ENCODE assay signal across 8 cellular contexts in the genomic region with DNA sequence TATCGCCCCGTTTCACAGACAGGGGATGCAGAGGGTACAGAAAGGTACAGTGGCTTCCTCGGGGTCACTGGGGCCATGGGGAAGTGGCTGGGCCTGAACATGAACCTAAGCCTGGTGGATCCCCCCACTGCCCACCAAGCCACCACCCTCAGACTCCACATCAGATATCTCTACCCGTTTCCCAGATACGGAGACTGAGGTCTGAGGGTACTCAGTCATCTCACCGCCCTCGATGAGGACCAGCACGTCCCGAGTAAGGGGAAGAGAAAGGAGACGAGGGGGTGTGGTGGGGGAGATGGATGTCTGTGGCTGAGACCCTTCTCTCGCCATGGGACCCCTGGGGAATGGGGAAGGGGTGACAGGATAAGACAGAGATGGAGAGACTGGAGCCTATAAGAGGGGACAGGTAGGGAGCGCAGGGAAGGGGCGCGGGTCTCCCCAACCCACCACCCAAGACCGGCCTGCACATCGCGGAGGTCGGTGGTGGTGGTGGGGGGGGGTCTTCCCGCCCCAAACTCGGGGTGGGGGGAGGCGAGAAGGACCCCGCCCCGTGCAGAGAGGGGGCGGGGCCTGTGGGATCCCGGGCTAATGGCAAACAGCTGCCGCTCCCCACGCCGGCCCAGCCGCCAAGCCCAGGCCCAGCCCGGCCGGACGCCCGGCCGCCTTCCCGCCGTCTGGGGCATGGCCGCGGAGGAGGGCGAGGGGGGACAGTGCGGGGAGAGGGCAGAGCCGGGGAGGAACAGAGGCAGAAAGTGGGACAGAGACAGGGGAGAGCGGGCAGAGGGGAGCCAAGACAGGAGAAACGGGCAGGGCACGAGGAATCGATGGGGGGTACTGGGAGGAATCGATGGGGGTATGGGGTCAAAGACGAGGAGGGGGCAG. TPM values are rescaled to one million over a fixed set of nuclear protein-coding genes. Genes with fewer than 3 reads are reported as not detected.
DNase-seq lines count a peak whose midpoint lies in the region; ATAC-seq, FAIRE-seq and TF ChIP-seq lines count a peak whose summit lies in the region.

No MANE protein-coding gene starts in this region.

- in situ Hi-C loops in GM12878 (cut with MboI) = no loop called here

- H3K4me3 Mint-ChIP-seq in CD4-positive, alpha-beta T cell = peak overlapping the region; percentile 68
- H3K4me3 Mint-ChIP-seq in immature natural killer cell = peak overlapping the region; percentile 60 to 78 (median 70)
- H3K4me3 Mint-ChIP-seq in stimulated activated naive B cell treated with anti-CD40 and anti-IgM and Interleukin-4, amounts not matched to agents 10 μg/mL and 1 μg/mL and 100 μg/mL, for 72 hours = peak overlapping the region; percentile 69 to 82

- no peaks in the 10 kb centered on the region for H4K20me1 ChIP-seq in GM12878 (ENCODE audit: control insufficient read depth, insufficient read depth)

- H3K9me3 ChIP-seq in CD4-positive, alpha-beta T cell (ENCODE audit: control insufficient read depth, low read length) = no peaks in the 10 kb centered on the region
- no peaks in the 10 kb centered on the region for H3K9me3 ChIP-seq in HUES64 (ENCODE audit: insufficient read depth, low read depth, low read length)
- H3K9me3 ChIP-seq in GM12878 (replicated peaks; ENCODE audit: control insufficient read depth, insufficient read depth, low read length) = no peaks in the 10 kb centered on the region; the same call in 2 of the 3 replicates

- intact Hi-C loops in CD4-positive, alpha-beta T cell (cut with DNase I, micrococcal nuclease) = loop anchor here in 1 of 2 experiments (5.0 kb wide), 1 partner anchor 39 kb away; a partner anchor contains a TSS
- intact Hi-C loops in GM12878 (cut with micrococcal nuclease; ENCODE audit: unreplicated experiment) = loop anchor here (2.0 kb wide), 1 partner anchor 42 kb away; a partner anchor contains a TSS

- H3K4me1 ChIP-seq in HUES64 (ENCODE audit: insufficient read depth, low read length) = no peaks in the 10 kb centered on the region
- peaks cover 16% of the 10 kb centered on the region for H3K4me1 ChIP-seq in GM12878 (ENCODE audit: control insufficient read depth, insufficient read depth, low read length)

- ATAC-seq in CD4-positive, alpha-beta T cell (ENCODE audit: poor library complexity) = no peak
- ATAC-seq in GM12878 (peak; percentile 31), omental fat pad (ENCODE audit: low FRiP score) (no peak), GM18520 (IDR thresholded peaks at IDR 0.05; ENCODE audit: unreplicated experiment) (no peak)
- ATAC-seq in stimulated activated naive B cell treated with anti-CD40 and anti-IgM and Interleukin-4, amounts not matched to agents 10 μg/mL and 1 μg/mL and 100 μg/mL, for 72 hours (replicated peaks) = peak; percentile 2 to 3

- H3K27ac ChIP-seq in CD4-positive, alpha-beta T cell (ENCODE audit: low read depth, low read length) = no peak overlapping the region
- H3K27ac ChIP-seq in HUES64 (ENCODE audit: low read depth, low read length) (no peak overlapping the region), GM12878 (ENCODE audit: control insufficient read depth, insufficient read depth) (peak overlapping the region; percentile 42)

- no peak for DNase-seq in CD4-positive, alpha-beta T cell
- DNase-seq in GM12878 (ENCODE audit: low read depth, low spot score) (no peak), immature natural killer cell (no peak), activated gamma-delta T cell treated with Interleukin-2 at 50 U/mL for 16 hours (no peak), omental fat pad (ENCODE audit: low spot score) (no peak)
- no peak for DNase-seq in stimulated activated naive B cell treated with anti-CD40 and anti-IgM and Interleukin-4, amounts not matched to agents 10 μg/mL and 1 μg/mL and 100 μg/mL, for 72 hours

- SMC1A ChIA-PET in GM12878 (lab: Charles Lee; ENCODE audit: uncharacterized antibody, unreplicated experiment) = no interaction called here

- no peak overlapping the region for H3K27ac Mint-ChIP-seq in CD4-positive, alpha-beta T cell
- peak overlapping the region in 1 of 6 donors; percentile 55 for H3K27ac Mint-ChIP-seq in immature natural killer cell
- no peak overlapping the region for H3K27ac Mint-ChIP-seq in stimulated activated naive B cell treated with anti-CD40 and anti-IgM and Interleukin-4, amounts not matched to agents 10 μg/mL and 1 μg/mL and 100 μg/mL, for 72 hours

- peaks cover 11% of the 10 kb centered on the region for H3K27me3 ChIP-seq in CD4-positive, alpha-beta T cell (ENCODE audit: control insufficient read depth, insufficient read depth, low read length)
- H3K27me3 ChIP-seq in HUES64 (ENCODE audit: insufficient read depth, low read length) (no peaks in the 10 kb centered on the region), GM12878 (replicated peaks in 1 of 2; ENCODE audit: control insufficient read depth in 2 of 2, insufficient read depth in 2 of 2, low read length in 1 of 2) (no peaks in the 10 kb centered on the region)

- peaks cover 8% of the 10 kb centered on the region for H3K4me1 Mint-ChIP-seq in CD4-positive, alpha-beta T cell (ENCODE audit: low read depth)
- H3K4me1 Mint-ChIP-seq in immature natural killer cell = peaks cover 6 to 9% of the 10 kb centered on the region in 2 donors
- H3K4me1 Mint-ChIP-seq in stimulated activated naive B cell treated with anti-CD40 and anti-IgM and Interleukin-4, amounts not matched to agents 10 μg/mL and 1 μg/mL and 100 μg/mL, for 72 hours = peaks cover 15 to 19% of the 10 kb centered on the region in 2 donors

- no peak for FAIRE-seq in GM12878 (lab: Jason Lieb, UNC)

- H3K9ac ChIP-seq in HUES64 (ENCODE audit: low read depth, low read length) (peak overlapping the region; percentile 63), GM12878 (ENCODE audit: control insufficient read depth, insufficient read depth, low read length) (peak overlapping the region; percentile 49; the same call in 1 of the 2 replicates)

- peaks cover 38% of the 10 kb centered on the region for H3K36me3 ChIP-seq in HUES64 (ENCODE audit: insufficient read depth, low read length)
- H3K36me3 ChIP-seq in GM12878 (ENCODE audit: control insufficient read depth in 2 of 2, insufficient read depth in 2 of 2, low read length in 1 of 2) = no peaks in the 10 kb centered on the region; a peak in 1 of 4 replicates

- WGBS in HUES64 = 15% methylated on average over 40 of the region's 47 CpGs
- 14% methylated on average over 34 of the region's 47 CpGs for WGBS in GM12878 (ENCODE audit: insufficient coverage, insufficient replicate concordance, low lambda C conversion rate, missing lambda C conversion rate)

- BruUV-seq in GM12878 (replicated peaks; lab: Mats Ljungman, UMichigan) = no TSS peak

- CTCF ChIA-PET in CD4-positive, alpha-beta T cell (lab: Charles Lee) = no interaction called here
- CTCF ChIA-PET in GM12878 (lab: Yijun Ruan, JAX) = no interaction called here

- POLR2A ChIA-PET in CD4-positive, alpha-beta T cell (lab: Charles Lee) = no interaction called here
- POLR2A ChIA-PET in GM12878 (lab: Charles Lee) = no interaction called here

- TF ChIP-seq RAD21 in GM12878 (IDR thresholded peaks at IDR 0.05; ENCODE audit: insufficient read depth, low read depth, low read length) = no peak

- H3K79me2 ChIP-seq in GM12878 (ENCODE audit: control insufficient read depth, insufficient read depth, low read length) = peaks cover 3% of the 10 kb centered on the region

- H3K4me2 ChIP-seq in GM12878 (ENCODE audit: control insufficient read depth, insufficient read depth) = peak overlapping the region; percentile 77

- peaks cover 13% of the 10 kb centered on the region for H3K27me3 Mint-ChIP-seq in CD4-positive, alpha-beta T cell
- peaks cover 0 to 3% (median 0%) of the 10 kb centered on the region in 3 donors for H3K27me3 Mint-ChIP-seq in immature natural killer cell (ENCODE audit: low read depth in 3 of 3)
- peaks cover 17 to 25% of the 10 kb centered on the region in 2 donors for H3K27me3 Mint-ChIP-seq in stimulated activated naive B cell treated with anti-CD40 and anti-IgM and Interleukin-4, amounts not matched to agents 10 μg/mL and 1 μg/mL and 100 μg/mL, for 72 hours

- no peaks in the 10 kb centered on the region for H3K9me3 Mint-ChIP-seq in CD4-positive, alpha-beta T cell
- no peaks in the 10 kb centered on the region for H3K9me3 Mint-ChIP-seq in immature natural killer cell
- H3K9me3 Mint-ChIP-seq in stimulated activated naive B cell treated with anti-CD40 and anti-IgM and Interleukin-4, amounts not matched to agents 10 μg/mL and 1 μg/mL and 100 μg/mL, for 72 hours = no peaks in the 10 kb centered on the region

- RAD21 ChIA-PET in GM12878 (lab: Charles Lee; ENCODE audit: unreplicated experiment) = no interaction called here

- peak overlapping the region; percentile 92 for H3K4me3 ChIP-seq in HUES64 (ENCODE audit: low read length)
- peak overlapping the region; percentile 97 for H3K4me3 ChIP-seq in GM12878

- TF ChIP-seq EP300 in GM12878 (IDR thresholded peaks at IDR 0.05; ENCODE audit: borderline replicate concordance in 1 of 2, control insufficient read depth in 1 of 2, low read depth in 2 of 2, low read length in 2 of 2) = no peak

- TF ChIP-seq CTCF in CD4-positive, alpha-beta T cell (IDR thresholded peaks at IDR 0.05) = no peak
- TF ChIP-seq CTCF in GM12878 (IDR thresholded peaks at IDR 0.05 in 2 of 3, conservative IDR thresholded peaks at IDR 0.05 in 1 of 3; ENCODE audit: control insufficient read depth in 2 of 3, extremely low read depth in 1 of 3, insufficient read depth in 1 of 3, low read depth in 3 of 3, low read length in 3 of 3) (no peak), omental fat pad (IDR thresholded peaks at IDR 0.05) (no peak)

- peak overlapping the region; percentile 82 for H2AFZ ChIP-seq in GM12878 (ENCODE audit: control insufficient read depth, low read depth, low read length)

- no peak for TF ChIP-seq POLR2A in GM12878 (IDR thresholded peaks at IDR 0.05; ENCODE audit: low read depth, low read length)

- H3K36me3 Mint-ChIP-seq in CD4-positive, alpha-beta T cell (ENCODE audit: low read depth) = no peaks in the 10 kb centered on the region
- H3K36me3 Mint-ChIP-seq in immature natural killer cell = no peaks in the 10 kb centered on the region
- H3K36me3 Mint-ChIP-seq in stimulated activated naive B cell treated with anti-CD40 and anti-IgM and Interleukin-4, amounts not matched to agents 10 μg/mL and 1 μg/mL and 100 μg/mL, for 72 hours = no peaks in the 10 kb centered on the region

RNA-seq across cellular contexts. Expression of a gene that starts 0.7 kb away (rescaled TPM):
- total RNA-seq in CD4-positive, alpha-beta T cell = not detected
- polyA plus RNA-seq in HUES64 (2013, experiment 1 of 2) = 34.1 TPM
- polyA plus RNA-seq in HUES64 (2013, experiment 2 of 2) = 32.4 TPM
- total RNA-seq in GM12878 (2013; cell fraction: nucleolus; rRNA removed) = 23.9 and 26.1 TPM in 2 replicates
- total RNA-seq in GM12878 (2014; rRNA removed) (25.9 and 28.2 TPM in 2 replicates), GM12878 (2014; rRNA removed; fragmentation: Illumina TruSeq; extraction: Trizol) (17.4 and 18.9 TPM in 2 replicates), GM12878 (2021) (31.9 and 32.9 TPM in 2 replicates), omental fat pad (100 to 1,000 TPM; 177 to 383 (median 325) TPM)
- polyA plus RNA-seq in GM12878 (2011; ENCODE audit: low read depth) = 10.1 TPM
- polyA plus RNA-seq in GM12878 (2011; rRNA removed) (5.4 and 10.8 TPM in 2 replicates), GM12878 (2014; fragmentation: Illumina TruSeq; extraction: Trizol) (21.9 and 33.0 TPM in 2 replicates), GM12878 (2014; fragmentation: Nextera tagmentation; extraction: Ambion mirVana) (1 to 10 TPM; 4.9 to 7.3 TPM), GM12878 (2014; rRNA removed) (19.4 and 23.3 TPM in 2 replicates), GM12878 (2016; fragmentation: Nextera tagmentation; extraction: Ambion mirVana) (10 to 100 TPM; 17.1 to 23.2 TPM), immature natural killer cell (under 1 TPM in 2 of 3 donors, not detected in 1; 0.08 to 0.57 TPM)
- polyA plus RNA-seq in GM12878 (2011; cell fraction: cytosol; rRNA removed) = 15.1 and 19.4 TPM in 2 replicates
- 7.4 and 12.1 TPM in 2 replicates for polyA plus RNA-seq in GM12878 (2011; cell fraction: nucleus; rRNA removed)
- polyA plus RNA-seq in GM12878 (2012) = 13.4 and 16.1 TPM in 2 replicates
- polyA minus RNA-seq in GM12878 (2011; rRNA and poly(A)+ RNA removed) = 10.5 and 23.3 TPM in 2 replicates
- polyA minus RNA-seq in GM12878 (2011; cell fraction: cytosol; rRNA and poly(A)+ RNA removed) = 9.1 and 13.2 TPM in 2 replicates
- polyA minus RNA-seq in GM12878 (2011; cell fraction: nucleus; rRNA and poly(A)+ RNA removed) = 2.2 and 6.3 TPM in 2 replicates

RNA-seq across cellular contexts. Expression of a gene that starts 41.1 kb away (rescaled TPM):
- 1 to 10 TPM in 1 of 2 experiments, under 1 TPM in 1; 0.59 to 1.5 TPM for total RNA-seq in CD4-positive, alpha-beta T cell
- polyA plus RNA-seq in HUES64 (2013, experiment 1 of 2) = 22.6 TPM
- polyA plus RNA-seq in HUES64 (2013, experiment 2 of 2) = 23.5 TPM
- total RNA-seq in GM12878 (2013; cell fraction: nucleolus; rRNA removed) = 7.9 and 10.3 TPM in 2 replicates
- total RNA-seq in GM12878 (2014; rRNA removed) = 69.3 and 70.8 TPM in 2 replicates
- total RNA-seq in GM12878 (2014; rRNA removed; fragmentation: Illumina TruSeq; extraction: Trizol) = 43.4 and 47.0 TPM in 2 replicates
- 59.1 and 65.0 TPM in 2 replicates for total RNA-seq in GM12878 (2021)
- 15.4 TPM for polyA plus RNA-seq in GM12878 (2011; ENCODE audit: low read depth)
- 22.0 and 25.6 TPM in 2 replicates for polyA plus RNA-seq in GM12878 (2011; rRNA removed)
- polyA plus RNA-seq in GM12878 (2011; cell fraction: cytosol; rRNA removed) = 27.5 and 36.4 TPM in 2 replicates
- polyA plus RNA-seq in GM12878 (2011; cell fraction: nucleus; rRNA removed) = 28.5 and 31.1 TPM in 2 replicates
- polyA plus RNA-seq in GM12878 (2012) = 18.4 and 22.6 TPM in 2 replicates
- polyA plus RNA-seq in GM12878 (2014; fragmentation: Illumina TruSeq; extraction: Trizol) = 17.0 and 18.1 TPM in 2 replicates
- 10 to 100 TPM in 1 of 2 experiments, 1 to 10 TPM in 1; 9.4 to 18.4 TPM for polyA plus RNA-seq in GM12878 (2014; fragmentation: Nextera tagmentation; extraction: Ambion mirVana)
- polyA plus RNA-seq in GM12878 (2014; rRNA removed) = 34.4 and 55.4 TPM in 2 replicates
- 10 to 100 TPM; 65.3 to 72.6 TPM for polyA plus RNA-seq in GM12878 (2016; fragmentation: Nextera tagmentation; extraction: Ambion mirVana)
- polyA minus RNA-seq in GM12878 (2011; rRNA and poly(A)+ RNA removed) = 50.6 and 56.3 TPM in 2 replicates
- polyA minus RNA-seq in GM12878 (2011; cell fraction: cytosol; rRNA and poly(A)+ RNA removed) = 27.4 and 31.9 TPM in 2 replicates
- 8.1 and 16.5 TPM in 2 replicates for polyA minus RNA-seq in GM12878 (2011; cell fraction: nucleus; rRNA and poly(A)+ RNA removed)
- polyA plus RNA-seq in immature natural killer cell = under 1 TPM in 2 of 3 donors, not detected in 1; 0.08 to 0.96 TPM
- total RNA-seq in omental fat pad = 1 to 10 TPM; 1.2 to 2.8 (median 1.5) TPM

RNA-seq across cellular contexts. Expression of a gene that starts 42.8 kb away (rescaled TPM):
- not detected for total RNA-seq in CD4-positive, alpha-beta T cell
- polyA plus RNA-seq in HUES64 (2013, experiment 1 of 2) = not detected
- not detected for polyA plus RNA-seq in HUES64 (2013, experiment 2 of 2)
- not detected in 2 replicates for total RNA-seq in GM12878 (2013; cell fraction: nucleolus; rRNA removed)
- total RNA-seq in GM12878 (2014; rRNA removed) (not detected in 2 replicates), GM12878 (2014; rRNA removed; fragmentation: Illumina TruSeq; extraction: Trizol) (not detected in 2 replicates), GM12878 (2021) (not detected in 2 replicates), omental fat pad (1 to 10 TPM; 1.2 to 4.7 (median 2.9) TPM)
- not detected for polyA plus RNA-seq in GM12878 (2011; ENCODE audit: low read depth)
- polyA plus RNA-seq in GM12878 (2011; rRNA removed) (not detected in 2 replicates), GM12878 (2014; fragmentation: Illumina TruSeq; extraction: Trizol) (not detected in 2 replicates), GM12878 (2014; fragmentation: Nextera tagmentation; extraction: Ambion mirVana) (not detected), GM12878 (2014; rRNA removed) (not detected in 2 replicates), GM12878 (2016; fragmentation: Nextera tagmentation; extraction: Ambion mirVana) (not detected), immature natural killer cell (not detected)
- not detected in 2 replicates for polyA plus RNA-seq in GM12878 (2011; cell fraction: cytosol; rRNA removed)
- not detected in 2 replicates for polyA plus RNA-seq in GM12878 (2011; cell fraction: nucleus; rRNA removed)
- not detected in 2 replicates for polyA plus RNA-seq in GM12878 (2012)
- polyA minus RNA-seq in GM12878 (2011; rRNA and poly(A)+ RNA removed) = not detected in 2 replicates
- not detected in 2 replicates for polyA minus RNA-seq in GM12878 (2011; cell fraction: cytosol; rRNA and poly(A)+ RNA removed)
- polyA minus RNA-seq in GM12878 (2011; cell fraction: nucleus; rRNA and poly(A)+ RNA removed) = not detected in 2 replicates

Comparison
In these comparisons a context has a peak if more than half of its experiments do, and no peak if none do; other contexts are left out.
1. ATAC-seq: peak in GM12878 (single experiment) and stimulated activated naive B cell treated with anti-CD40 and anti-IgM and Interleukin-4, amounts not matched to agents 10 μg/mL and 1 μg/mL and 100 μg/mL, for 72 hours (2 of 2); none in CD4-positive, alpha-beta T cell (single experiment), omental fat pad (single experiment) and GM18520 (single experiment).
2. RNA of a gene that starts 0.7 kb away (total RNA-seq): 177 to 383 TPM in omental fat pad and 17.4 to 32.9 TPM in GM12878; not detected in CD4-positive, alpha-beta T cell; every median in the first group is over 10 times any median in the second.
3. Peak in every context shown above with its lines, with median percentiles within 50 percentile points of each other: H3K4me3 Mint-ChIP-seq.